Comparison of ENCODE assay signal across 1 cellular context in the genomic region with DNA sequence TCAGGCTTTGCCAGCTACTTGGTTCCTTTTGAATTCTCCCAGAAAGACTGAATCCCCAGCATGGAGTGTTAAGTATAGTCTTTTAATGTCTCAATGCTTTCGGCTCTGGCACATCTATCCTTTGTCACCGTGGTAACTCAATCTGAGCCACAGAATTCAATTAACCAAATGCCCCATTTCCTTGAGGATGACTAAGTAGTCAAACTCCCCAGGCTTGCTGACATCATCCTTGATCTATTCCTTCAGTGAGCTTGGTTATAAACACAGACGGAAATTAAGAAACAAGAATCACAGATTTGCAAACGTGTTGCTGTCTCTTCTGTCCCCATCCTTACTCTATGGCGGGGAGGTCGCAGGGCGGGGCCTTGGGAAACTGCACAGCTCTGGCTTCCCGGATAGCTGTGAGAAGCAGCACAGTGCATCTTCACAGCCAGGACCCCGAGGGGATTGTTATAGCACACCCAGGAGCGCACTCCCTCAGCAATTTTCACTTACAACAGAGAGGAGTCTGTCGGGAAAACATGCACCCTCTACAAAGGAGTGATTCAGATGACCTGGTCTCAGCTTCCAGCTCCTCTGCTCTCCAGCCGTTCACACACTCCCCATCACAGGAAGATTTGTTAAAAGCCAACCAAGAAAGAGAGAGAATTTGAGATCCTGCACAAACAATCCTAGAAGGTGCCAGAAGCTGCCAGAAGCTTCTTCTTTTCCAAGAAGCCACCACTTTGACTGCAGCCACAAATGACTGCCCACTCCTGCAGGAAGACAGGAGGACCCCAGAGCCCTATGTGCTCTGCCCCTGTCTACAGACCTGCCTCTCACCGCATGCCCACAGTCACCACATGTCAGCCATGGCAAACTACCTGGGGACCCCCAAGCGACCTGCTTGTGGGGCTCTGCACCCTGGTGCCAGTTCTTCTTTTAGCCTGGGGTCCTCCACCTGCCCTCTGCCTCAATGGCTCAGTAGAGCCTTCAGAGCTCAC.
TF ChIP-seq lines count a peak whose summit lies in the region.

No MANE protein-coding gene starts in this region.

TF ChIP-seq in SK-N-SH treated with all-trans-retinoic acid at 6 μM for 48 hours, 23 proteins besides CTCF, POLR2A, EP300 and RAD21 (continued from another document):
- TF ChIP-seq, protein P1, sequence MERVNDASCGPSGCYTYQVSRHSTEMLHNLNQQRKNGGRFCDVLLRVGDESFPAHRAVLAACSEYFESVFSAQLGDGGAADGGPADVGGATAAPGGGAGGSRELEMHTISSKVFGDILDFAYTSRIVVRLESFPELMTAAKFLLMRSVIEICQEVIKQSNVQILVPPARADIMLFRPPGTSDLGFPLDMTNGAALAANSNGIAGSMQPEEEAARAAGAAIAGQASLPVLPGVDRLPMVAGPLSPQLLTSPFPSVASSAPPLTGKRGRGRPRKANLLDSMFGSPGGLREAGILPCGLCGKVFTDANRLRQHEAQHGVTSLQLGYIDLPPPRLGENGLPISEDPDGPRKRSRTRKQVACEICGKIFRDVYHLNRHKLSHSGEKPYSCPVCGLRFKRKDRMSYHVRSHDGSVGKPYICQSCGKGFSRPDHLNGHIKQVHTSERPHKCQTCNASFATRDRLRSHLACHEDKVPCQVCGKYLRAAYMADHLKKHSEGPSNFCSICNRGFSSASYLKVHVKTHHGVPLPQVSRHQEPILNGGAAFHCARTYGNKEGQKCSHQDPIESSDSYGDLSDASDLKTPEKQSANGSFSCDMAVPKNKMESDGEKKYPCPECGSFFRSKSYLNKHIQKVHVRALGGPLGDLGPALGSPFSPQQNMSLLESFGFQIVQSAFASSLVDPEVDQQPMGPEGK (CRISPR knock-in tag; IDR thresholded peaks at IDR 0.05; ENCODE audit: borderline replicate concordance): peak; percentile 87; the same call in 1 of the 2 replicates
- TF ChIP-seq, protein P2, sequence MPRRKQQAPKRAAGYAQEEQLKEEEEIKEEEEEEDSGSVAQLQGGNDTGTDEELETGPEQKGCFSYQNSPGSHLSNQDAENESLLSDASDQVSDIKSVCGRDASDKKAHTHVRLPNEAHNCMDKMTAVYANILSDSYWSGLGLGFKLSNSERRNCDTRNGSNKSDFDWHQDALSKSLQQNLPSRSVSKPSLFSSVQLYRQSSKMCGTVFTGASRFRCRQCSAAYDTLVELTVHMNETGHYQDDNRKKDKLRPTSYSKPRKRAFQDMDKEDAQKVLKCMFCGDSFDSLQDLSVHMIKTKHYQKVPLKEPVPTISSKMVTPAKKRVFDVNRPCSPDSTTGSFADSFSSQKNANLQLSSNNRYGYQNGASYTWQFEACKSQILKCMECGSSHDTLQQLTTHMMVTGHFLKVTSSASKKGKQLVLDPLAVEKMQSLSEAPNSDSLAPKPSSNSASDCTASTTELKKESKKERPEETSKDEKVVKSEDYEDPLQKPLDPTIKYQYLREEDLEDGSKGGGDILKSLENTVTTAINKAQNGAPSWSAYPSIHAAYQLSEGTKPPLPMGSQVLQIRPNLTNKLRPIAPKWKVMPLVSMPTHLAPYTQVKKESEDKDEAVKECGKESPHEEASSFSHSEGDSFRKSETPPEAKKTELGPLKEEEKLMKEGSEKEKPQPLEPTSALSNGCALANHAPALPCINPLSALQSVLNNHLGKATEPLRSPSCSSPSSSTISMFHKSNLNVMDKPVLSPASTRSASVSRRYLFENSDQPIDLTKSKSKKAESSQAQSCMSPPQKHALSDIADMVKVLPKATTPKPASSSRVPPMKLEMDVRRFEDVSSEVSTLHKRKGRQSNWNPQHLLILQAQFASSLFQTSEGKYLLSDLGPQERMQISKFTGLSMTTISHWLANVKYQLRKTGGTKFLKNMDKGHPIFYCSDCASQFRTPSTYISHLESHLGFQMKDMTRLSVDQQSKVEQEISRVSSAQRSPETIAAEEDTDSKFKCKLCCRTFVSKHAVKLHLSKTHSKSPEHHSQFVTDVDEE (CRISPR knock-in tag; IDR thresholded peaks at IDR 0.05): no peak
- no peak for TF ChIP-seq ZC3H10 (CRISPR knock-in tag; IDR thresholded peaks at IDR 0.05)
- TF ChIP-seq ESRRG (CRISPR knock-in tag; IDR thresholded peaks at IDR 0.05): no peak
- TF ChIP-seq ZNF70 (CRISPR knock-in tag; IDR thresholded peaks at IDR 0.05): no peak
- TF ChIP-seq SNAI2 (CRISPR knock-in tag; IDR thresholded peaks at IDR 0.05): no peak
- TF ChIP-seq ZNF565 (CRISPR knock-in tag; conservative IDR thresholded peaks at IDR 0.05; ENCODE audit: low read depth): no peak
- TF ChIP-seq ISL1 (CRISPR knock-in tag; IDR thresholded peaks at IDR 0.05): peak; percentile 83
- TF ChIP-seq ZFP30 (CRISPR knock-in tag; IDR thresholded peaks at IDR 0.05): no peak
- TF ChIP-seq, protein P3, sequence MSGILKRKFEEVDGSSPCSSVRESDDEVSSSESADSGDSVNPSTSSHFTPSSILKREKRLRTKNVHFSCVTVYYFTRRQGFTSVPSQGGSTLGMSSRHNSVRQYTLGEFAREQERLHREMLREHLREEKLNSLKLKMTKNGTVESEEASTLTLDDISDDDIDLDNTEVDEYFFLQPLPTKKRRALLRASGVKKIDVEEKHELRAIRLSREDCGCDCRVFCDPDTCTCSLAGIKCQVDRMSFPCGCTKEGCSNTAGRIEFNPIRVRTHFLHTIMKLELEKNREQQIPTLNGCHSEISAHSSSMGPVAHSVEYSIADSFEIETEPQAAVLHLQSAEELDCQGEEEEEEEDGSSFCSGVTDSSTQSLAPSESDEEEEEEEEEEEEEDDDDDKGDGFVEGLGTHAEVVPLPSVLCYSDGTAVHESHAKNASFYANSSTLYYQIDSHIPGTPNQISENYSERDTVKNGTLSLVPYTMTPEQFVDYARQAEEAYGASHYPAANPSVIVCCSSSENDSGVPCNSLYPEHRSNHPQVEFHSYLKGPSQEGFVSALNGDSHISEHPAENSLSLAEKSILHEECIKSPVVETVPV (CRISPR knock-in tag; IDR thresholded peaks at IDR 0.05): no peak
- TF ChIP-seq, protein P4, sequence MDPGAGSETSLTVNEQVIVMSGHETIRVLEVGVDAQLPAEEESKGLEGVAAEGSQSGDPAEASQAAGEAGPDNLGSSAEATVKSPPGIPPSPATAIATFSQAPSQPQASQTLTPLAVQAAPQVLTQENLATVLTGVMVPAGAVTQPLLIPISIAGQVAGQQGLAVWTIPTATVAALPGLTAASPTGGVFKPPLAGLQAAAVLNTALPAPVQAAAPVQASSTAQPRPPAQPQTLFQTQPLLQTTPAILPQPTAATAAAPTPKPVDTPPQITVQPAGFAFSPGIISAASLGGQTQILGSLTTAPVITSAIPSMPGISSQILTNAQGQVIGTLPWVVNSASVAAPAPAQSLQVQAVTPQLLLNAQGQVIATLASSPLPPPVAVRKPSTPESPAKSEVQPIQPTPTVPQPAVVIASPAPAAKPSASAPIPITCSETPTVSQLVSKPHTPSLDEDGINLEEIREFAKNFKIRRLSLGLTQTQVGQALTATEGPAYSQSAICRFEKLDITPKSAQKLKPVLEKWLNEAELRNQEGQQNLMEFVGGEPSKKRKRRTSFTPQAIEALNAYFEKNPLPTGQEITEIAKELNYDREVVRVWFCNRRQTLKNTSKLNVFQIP (CRISPR knock-in tag; IDR thresholded peaks at IDR 0.05; ENCODE audit: borderline replicate concordance, low read depth): no peak
- TF ChIP-seq ZNF8 (CRISPR knock-in tag; IDR thresholded peaks at IDR 0.05): no peak
- no peak for TF ChIP-seq ARNTL (CRISPR knock-in tag; IDR thresholded peaks at IDR 0.05; ENCODE audit: borderline replicate concordance, low read depth)
- TF ChIP-seq GLIS3 (CRISPR knock-in tag; IDR thresholded peaks at IDR 0.05): no peak
- TF ChIP-seq RARB (CRISPR knock-in tag; IDR thresholded peaks at IDR 0.05): no peak
TF ChIP-seq in SK-N-SH treated with all-trans-retinoic acid at 6 μM for 48 hours: peak in this region for 3.
